15 cellular contexts compared by ENCODE assay signal in the genomic region with DNA sequence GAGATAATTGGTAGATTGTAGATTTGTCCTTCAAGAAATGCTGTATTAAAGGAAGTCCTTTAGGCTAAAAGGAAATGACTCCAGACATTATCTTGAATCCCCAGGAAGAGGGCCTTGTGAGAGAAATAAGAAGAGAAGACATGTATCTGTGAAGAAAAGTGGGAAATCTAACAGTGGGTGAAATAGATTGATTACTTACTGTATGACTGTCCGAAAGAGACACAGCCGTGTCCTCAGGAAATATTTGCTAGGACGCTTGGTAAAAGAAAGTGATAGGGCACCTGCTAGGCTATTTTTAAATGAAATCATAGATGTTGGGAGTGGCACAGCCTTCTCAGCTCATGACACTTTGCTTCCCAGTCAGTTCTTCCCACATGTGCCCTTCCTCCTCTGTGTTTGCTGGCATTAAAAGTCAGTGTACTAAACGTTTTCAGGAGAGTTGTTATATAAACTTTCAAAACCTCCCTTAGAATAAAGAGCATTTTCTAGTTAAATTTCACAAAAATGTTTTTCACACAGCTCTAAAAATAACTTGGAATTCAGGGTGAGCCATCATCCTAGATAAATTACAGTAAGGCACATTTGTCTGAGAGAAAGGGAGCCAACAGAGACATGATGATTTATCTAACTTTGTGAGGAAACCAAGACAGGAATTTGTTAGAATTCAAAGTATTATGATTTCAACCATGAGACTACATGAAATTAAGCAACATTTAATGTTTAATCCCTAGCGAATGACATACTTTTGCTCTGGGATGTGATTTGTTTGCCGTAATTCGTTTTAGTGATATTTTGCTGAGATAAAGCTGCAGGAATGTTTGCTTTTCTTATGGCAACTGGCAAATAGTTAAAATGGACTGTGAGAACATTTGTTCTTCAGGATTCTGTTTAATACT. TPM values are rescaled to one million over a fixed set of nuclear protein-coding genes. Genes with fewer than 3 reads are reported as not detected.
DNase-seq lines count a peak whose midpoint lies in the region; ATAC-seq and TF ChIP-seq lines count a peak whose summit lies in the region.
"Had no signal": no experiment of that assay in that cellular context is flagged by ENCODE, and none has a peak within 500 bp of the region (broad histone marks: within the 10 kb centered on the region; RNA-seq: fewer than 3 reads in every experiment).

No MANE protein-coding gene starts in this region.

- no peak overlapping the region for H3K9ac ChIP-seq in colonic mucosa (ENCODE audit: low read depth in 2 of 2, low read length in 2 of 2)

- no peak for DNase-seq in T-helper 17 cell
- peak; percentile 86 for DNase-seq in fibroblast of villous mesenchyme (ENCODE audit: low read depth)
- no peak for DNase-seq in upper lobe of right lung
- no peak for DNase-seq in colonic mucosa
- DNase-seq in stimulated activated naive CD8-positive, alpha-beta T cell treated with anti-CD3 and anti-CD28 coated beads, Interleukin-15, Interleukin-2, amounts not matched to agents 100 U/mL and 50 U/mL, for 24 hours: no peak
- DNase-seq: activated T-cell treated with anti-CD3 and anti-CD28 coated beads for 4 hours; naive thymus-derived CD8-positive, alpha-beta T cell; NCI-H2107; PC-9; stimulated activated CD4-positive, alpha-beta T cell treated with anti-CD3 and anti-CD28 coated beads, Interleukin-4, amount 100 ng/mL, for 24 hours; T1000 had no signal

- H3K27me3 ChIP-seq in muscle layer of duodenum (ENCODE audit: low read depth, low read length) (no peaks in the 10 kb centered on the region), upper lobe of right lung (no peaks in the 10 kb centered on the region), colonic mucosa (no peaks in the 10 kb centered on the region)
- H3K27me3 ChIP-seq: tibial nerve had no signal

- H3K27me3 Mint-ChIP-seq in T-helper 17 cell: no peaks in the 10 kb centered on the region
- H3K27me3 Mint-ChIP-seq: naive thymus-derived CD8-positive, alpha-beta T cell had no signal

- H3K36me3 Mint-ChIP-seq in T-helper 17 cell (ENCODE audit: low read depth): no peaks in the 10 kb centered on the region

- H3K4me3 ChIP-seq in fibroblast of villous mesenchyme (ENCODE audit: low read depth, low read length) (no peak overlapping the region), muscle layer of duodenum (ENCODE audit: low read depth in 1 of 2, low read length in 2 of 2) (no peak overlapping the region), upper lobe of right lung (no peak overlapping the region), colonic mucosa (no peak overlapping the region)
- H3K4me3 ChIP-seq: PC-9, tibial nerve had no signal

- TF ChIP-seq CTCF in fibroblast of villous mesenchyme (IDR thresholded peaks at IDR 0.05; ENCODE audit: insufficient read depth, low read depth, low read length) (no peak), upper lobe of right lung (IDR thresholded peaks at IDR 0.05) (no peak), colonic mucosa (IDR thresholded peaks at IDR 0.05) (no peak)

- H3K4me1 ChIP-seq in muscle layer of duodenum (ENCODE audit: control insufficient read depth in 1 of 2, insufficient read depth in 2 of 2, low read length in 2 of 2) (peaks cover 0 to 7% of the 10 kb centered on the region in 2 donors), upper lobe of right lung (peaks cover 43% of the 10 kb centered on the region), colonic mucosa (no peaks in the 10 kb centered on the region)

- no peak overlapping the region for H3K4me3 Mint-ChIP-seq in T-helper 17 cell
- H3K4me3 Mint-ChIP-seq: naive thymus-derived CD8-positive, alpha-beta T cell had no signal

- intact Hi-C loops in upper lobe of right lung (cut with DNase I) (loop anchor here (10.0 kb wide), 1 partner anchor 63 kb away; no protein-coding TSS in a partner anchor), colonic mucosa (cut with DNase I) (no loop called here)

- H3K9me3 ChIP-seq in T-helper 17 cell (ENCODE audit: control insufficient read depth, low read length, poor library complexity, severe bottlenecking): no peaks in the 10 kb centered on the region
- H3K9me3 ChIP-seq in muscle layer of duodenum (ENCODE audit: control insufficient read depth in 1 of 2, low read length in 2 of 2): no peaks in the 10 kb centered on the region
- H3K9me3 ChIP-seq in upper lobe of right lung: no peaks in the 10 kb centered on the region
- H3K9me3 ChIP-seq in colonic mucosa: no peaks in the 10 kb centered on the region
- H3K9me3 ChIP-seq: tibial nerve had no signal

- peak overlapping the region; percentile 19 for H3K27ac Mint-ChIP-seq in T-helper 17 cell

- peaks cover 2% of the 10 kb centered on the region for H3K4me1 Mint-ChIP-seq in T-helper 17 cell

- ATAC-seq in T-helper 17 cell (no peak), upper lobe of right lung (no peak), esophagus mucosa (no peak), HG02623 (IDR thresholded peaks at IDR 0.05; ENCODE audit: unreplicated experiment) (no peak)
- no peak for ATAC-seq in stimulated activated naive CD8-positive, alpha-beta T cell treated with anti-CD3 and anti-CD28 coated beads, Interleukin-15, Interleukin-2, amounts not matched to agents 100 U/mL and 50 U/mL, for 24 hours
- ATAC-seq: naive thymus-derived CD8-positive, alpha-beta T cell had no signal

- peak overlapping the region; percentile 67 for H3K27ac ChIP-seq in muscle layer of duodenum (ENCODE audit: low read length)
- H3K27ac ChIP-seq in upper lobe of right lung: peak overlapping the region; percentile 63
- no peak overlapping the region for H3K27ac ChIP-seq in colonic mucosa
- H3K27ac ChIP-seq: PC-9 had no signal

- no peaks in the 10 kb centered on the region for H3K36me3 ChIP-seq in muscle layer of duodenum (ENCODE audit: control insufficient read depth in 1 of 2, insufficient read depth in 2 of 2, low read length in 2 of 2)
- no peaks in the 10 kb centered on the region for H3K36me3 ChIP-seq in upper lobe of right lung
- H3K36me3 ChIP-seq in colonic mucosa: no peaks in the 10 kb centered on the region
- H3K36me3 ChIP-seq: tibial nerve had no signal

RNA-seq across cellular contexts. Expression of gene DHRS7B, which starts 35.0 kb away (rescaled TPM):
- total RNA-seq in T-helper 17 cell: 1 to 10 TPM; 6.7 to 7.0 TPM
- total RNA-seq in fibroblast of villous mesenchyme: 12.2 and 15.1 TPM in 2 replicates
- total RNA-seq in upper lobe of right lung: 24.7 TPM
- 7.5 TPM for total RNA-seq in esophagus mucosa
- total RNA-seq in colonic mucosa: 10 to 100 TPM; 29.4 to 44.0 TPM

RNA-seq across cellular contexts. Expression of gene TMEM11, which starts 52.2 kb away (rescaled TPM):
- total RNA-seq in T-helper 17 cell (10 to 100 TPM; 10.3 to 17.2 TPM), fibroblast of villous mesenchyme (19.6 and 21.6 TPM in 2 replicates), upper lobe of right lung (24.2 TPM), esophagus mucosa (21.1 TPM), colonic mucosa (10 to 100 TPM; 28.6 to 44.8 TPM)
